1 cellular context compared by ENCODE assay signal in the genomic region with DNA sequence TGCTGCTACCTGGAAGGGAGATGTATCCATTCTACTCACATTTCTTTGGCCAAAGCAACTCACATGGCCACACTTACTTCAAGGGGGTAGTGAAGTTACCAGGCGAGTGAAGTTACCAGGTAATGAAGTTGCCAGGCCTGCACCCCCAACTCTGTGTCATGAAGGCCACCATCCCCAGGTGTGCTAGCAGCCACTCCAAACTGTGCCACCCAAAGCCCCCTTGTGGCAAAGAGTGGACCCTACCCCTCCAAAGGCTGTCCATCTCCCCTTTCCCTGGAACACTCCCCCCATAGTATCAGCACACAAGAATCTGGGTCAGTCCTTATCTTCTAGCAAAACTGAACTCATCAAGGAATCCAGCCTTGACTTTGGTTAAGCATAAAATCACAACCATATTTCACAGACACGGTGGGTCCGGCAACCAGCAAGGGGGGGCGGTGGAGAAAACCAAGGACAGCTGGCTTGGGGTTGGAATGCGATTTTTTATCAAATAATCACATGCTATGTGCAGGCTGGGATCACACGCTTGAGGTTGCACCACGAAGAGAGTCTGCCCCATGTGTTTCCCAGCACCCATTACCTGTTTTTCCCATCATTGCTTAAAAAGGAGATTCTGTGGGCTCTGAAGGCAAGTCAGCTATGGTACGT.
TF ChIP-seq lines count a peak whose summit lies in the region.

No MANE protein-coding gene starts in this region.

TF ChIP-seq in GM23338, 12 proteins besides CTCF, POLR2A, EP300 and RAD21 (continued from another document):
- TF ChIP-seq, protein P1, sequence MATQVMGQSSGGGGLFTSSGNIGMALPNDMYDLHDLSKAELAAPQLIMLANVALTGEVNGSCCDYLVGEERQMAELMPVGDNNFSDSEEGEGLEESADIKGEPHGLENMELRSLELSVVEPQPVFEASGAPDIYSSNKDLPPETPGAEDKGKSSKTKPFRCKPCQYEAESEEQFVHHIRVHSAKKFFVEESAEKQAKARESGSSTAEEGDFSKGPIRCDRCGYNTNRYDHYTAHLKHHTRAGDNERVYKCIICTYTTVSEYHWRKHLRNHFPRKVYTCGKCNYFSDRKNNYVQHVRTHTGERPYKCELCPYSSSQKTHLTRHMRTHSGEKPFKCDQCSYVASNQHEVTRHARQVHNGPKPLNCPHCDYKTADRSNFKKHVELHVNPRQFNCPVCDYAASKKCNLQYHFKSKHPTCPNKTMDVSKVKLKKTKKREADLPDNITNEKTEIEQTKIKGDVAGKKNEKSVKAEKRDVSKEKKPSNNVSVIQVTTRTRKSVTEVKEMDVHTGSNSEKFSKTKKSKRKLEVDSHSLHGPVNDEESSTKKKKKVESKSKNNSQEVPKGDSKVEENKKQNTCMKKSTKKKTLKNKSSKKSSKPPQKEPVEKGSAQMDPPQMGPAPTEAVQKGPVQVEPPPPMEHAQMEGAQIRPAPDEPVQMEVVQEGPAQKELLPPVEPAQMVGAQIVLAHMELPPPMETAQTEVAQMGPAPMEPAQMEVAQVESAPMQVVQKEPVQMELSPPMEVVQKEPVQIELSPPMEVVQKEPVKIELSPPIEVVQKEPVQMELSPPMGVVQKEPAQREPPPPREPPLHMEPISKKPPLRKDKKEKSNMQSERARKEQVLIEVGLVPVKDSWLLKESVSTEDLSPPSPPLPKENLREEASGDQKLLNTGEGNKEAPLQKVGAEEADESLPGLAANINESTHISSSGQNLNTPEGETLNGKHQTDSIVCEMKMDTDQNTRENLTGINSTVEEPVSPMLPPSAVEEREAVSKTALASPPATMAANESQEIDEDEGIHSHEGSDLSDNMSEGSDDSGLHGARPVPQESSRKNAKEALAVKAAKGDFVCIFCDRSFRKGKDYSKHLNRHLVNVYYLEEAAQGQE (IDR thresholded peaks at IDR 0.05; ENCODE audit: unreplicated experiment) = no peak
- TF ChIP-seq EZH2phosphoT487 (IDR thresholded peaks at IDR 0.05; ENCODE audit: unreplicated experiment) = no peak
- no peak for TF ChIP-seq NANOG (IDR thresholded peaks at IDR 0.05; ENCODE audit: borderline replicate concordance)
- TF ChIP-seq STAT1 (IDR thresholded peaks at IDR 0.05; ENCODE audit: unreplicated experiment) = no peak
- no peak for TF ChIP-seq POLR2AphosphoS5 (IDR thresholded peaks at IDR 0.05; ENCODE audit: low read depth)
- no peak for TF ChIP-seq JUNB (IDR thresholded peaks at IDR 0.05; ENCODE audit: unreplicated experiment)
- TF ChIP-seq EZH2 (IDR thresholded peaks at IDR 0.05; ENCODE audit: low read depth, unreplicated experiment) = no peak
- TF ChIP-seq, protein P2, sequence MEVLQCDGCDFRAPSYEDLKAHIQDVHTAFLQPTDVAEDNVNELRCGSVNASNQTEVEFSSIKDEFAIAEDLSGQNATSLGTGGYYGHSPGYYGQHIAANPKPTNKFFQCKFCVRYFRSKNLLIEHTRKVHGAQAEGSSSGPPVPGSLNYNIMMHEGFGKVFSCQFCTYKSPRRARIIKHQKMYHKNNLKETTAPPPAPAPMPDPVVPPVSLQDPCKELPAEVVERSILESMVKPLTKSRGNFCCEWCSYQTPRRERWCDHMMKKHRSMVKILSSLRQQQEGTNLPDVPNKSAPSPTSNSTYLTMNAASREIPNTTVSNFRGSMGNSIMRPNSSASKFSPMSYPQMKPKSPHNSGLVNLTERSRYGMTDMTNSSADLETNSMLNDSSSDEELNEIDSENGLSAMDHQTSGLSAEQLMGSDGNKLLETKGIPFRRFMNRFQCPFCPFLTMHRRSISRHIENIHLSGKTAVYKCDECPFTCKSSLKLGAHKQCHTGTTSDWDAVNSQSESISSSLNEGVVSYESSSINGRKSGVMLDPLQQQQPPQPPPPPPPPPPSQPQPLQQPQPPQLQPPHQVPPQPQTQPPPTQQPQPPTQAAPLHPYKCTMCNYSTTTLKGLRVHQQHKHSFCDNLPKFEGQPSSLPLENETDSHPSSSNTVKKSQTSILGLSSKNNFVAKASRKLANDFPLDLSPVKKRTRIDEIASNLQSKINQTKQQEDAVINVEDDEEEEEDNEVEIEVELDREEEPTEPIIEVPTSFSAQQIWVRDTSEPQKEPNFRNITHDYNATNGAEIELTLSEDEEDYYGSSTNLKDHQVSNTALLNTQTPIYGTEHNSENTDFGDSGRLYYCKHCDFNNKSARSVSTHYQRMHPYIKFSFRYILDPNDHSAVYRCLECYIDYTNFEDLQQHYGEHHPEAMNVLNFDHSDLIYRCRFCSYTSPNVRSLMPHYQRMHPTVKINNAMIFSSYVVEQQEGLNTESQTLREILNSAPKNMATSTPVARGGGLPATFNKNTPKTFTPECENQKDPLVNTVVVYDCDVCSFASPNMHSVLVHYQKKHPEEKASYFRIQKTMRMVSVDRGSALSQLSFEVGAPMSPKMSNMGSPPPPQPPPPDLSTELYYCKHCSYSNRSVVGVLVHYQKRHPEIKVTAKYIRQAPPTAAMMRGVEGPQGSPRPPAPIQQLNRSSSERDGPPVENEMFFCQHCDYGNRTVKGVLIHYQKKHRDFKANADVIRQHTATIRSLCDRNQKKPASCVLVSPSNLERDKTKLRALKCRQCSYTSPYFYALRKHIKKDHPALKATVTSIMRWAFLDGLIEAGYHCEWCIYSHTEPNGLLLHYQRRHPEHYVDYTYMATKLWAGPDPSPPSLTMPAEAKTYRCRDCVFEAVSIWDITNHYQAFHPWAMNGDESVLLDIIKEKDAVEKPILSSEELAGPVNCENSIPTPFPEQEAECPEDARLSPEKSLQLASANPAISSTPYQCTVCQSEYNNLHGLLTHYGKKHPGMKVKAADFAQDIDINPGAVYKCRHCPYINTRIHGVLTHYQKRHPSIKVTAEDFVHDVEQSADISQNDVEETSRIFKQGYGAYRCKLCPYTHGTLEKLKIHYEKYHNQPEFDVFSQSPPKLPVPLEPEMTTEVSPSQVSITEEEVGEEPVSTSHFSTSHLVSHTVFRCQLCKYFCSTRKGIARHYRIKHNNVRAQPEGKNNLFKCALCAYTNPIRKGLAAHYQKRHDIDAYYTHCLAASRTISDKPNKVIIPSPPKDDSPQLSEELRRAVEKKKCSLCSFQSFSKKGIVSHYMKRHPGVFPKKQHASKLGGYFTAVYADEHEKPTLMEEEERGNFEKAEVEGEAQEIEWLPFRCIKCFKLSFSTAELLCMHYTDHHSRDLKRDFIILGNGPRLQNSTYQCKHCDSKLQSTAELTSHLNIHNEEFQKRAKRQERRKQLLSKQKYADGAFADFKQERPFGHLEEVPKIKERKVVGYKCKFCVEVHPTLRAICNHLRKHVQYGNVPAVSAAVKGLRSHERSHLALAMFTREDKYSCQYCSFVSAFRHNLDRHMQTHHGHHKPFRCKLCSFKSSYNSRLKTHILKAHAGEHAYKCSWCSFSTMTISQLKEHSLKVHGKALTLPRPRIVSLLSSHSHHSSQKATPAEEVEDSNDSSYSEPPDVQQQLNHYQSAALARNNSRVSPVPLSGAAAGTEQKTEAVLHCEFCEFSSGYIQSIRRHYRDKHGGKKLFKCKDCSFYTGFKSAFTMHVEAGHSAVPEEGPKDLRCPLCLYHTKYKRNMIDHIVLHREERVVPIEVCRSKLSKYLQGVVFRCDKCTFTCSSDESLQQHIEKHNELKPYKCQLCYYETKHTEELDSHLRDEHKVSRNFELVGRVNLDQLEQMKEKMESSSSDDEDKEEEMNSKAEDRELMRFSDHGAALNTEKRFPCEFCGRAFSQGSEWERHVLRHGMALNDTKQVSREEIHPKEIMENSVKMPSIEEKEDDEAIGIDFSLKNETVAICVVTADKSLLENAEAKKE (CRISPR knock-in tag; IDR thresholded peaks at IDR 0.05) = no peak
- no peak for TF ChIP-seq ZNF331 (CRISPR knock-in tag; IDR thresholded peaks at IDR 0.05; ENCODE audit: low read depth)
